Comparison of ENCODE assay signal across 16 cellular contexts in genomic region chr7:128359939-128360338, GRCh38. TPM values are rescaled to one million over a fixed set of nuclear protein-coding genes. Genes with fewer than 3 reads are reported as not detected.
DNase-seq lines count a peak whose midpoint lies in the region; ATAC-seq and TF ChIP-seq lines count a peak whose summit lies in the region.
"Had no signal": no experiment of that assay in that cellular context is flagged by ENCODE, and none has a peak within 500 bp of the region (broad histone marks: within the 10 kb centered on the region; RNA-seq: fewer than 3 reads in every experiment).

No MANE protein-coding gene starts in this region.

- intact Hi-C loops in A673 (cut with micrococcal nuclease; ENCODE audit: unreplicated experiment) (no loop called here), ovary (cut with DNase I) (no loop called here)

- H3K27ac ChIP-seq in A673 (ENCODE audit: low read depth, low read length, poor library complexity, severe bottlenecking) (peak overlapping the region; percentile 91), GM23338 (ENCODE audit: low read depth) (no peak overlapping the region), endodermal cell (ENCODE audit: low read depth, low read length) (no peak overlapping the region), neural cell (ENCODE audit: low read length) (no peak overlapping the region), ovary (no peak overlapping the region)
- H3K27ac ChIP-seq: cardiac muscle cell had no signal

- ATAC-seq in GM23338: no peak
- no peak for ATAC-seq in HG02623 (IDR thresholded peaks at IDR 0.05; ENCODE audit: unreplicated experiment)
- no peak for ATAC-seq in left lobe of liver
- ATAC-seq in HG02798 (IDR thresholded peaks at IDR 0.05; ENCODE audit: poor library complexity, unreplicated experiment): no peak

- CTCF ChIA-PET in A673 (lab: Charles Lee): no interaction called here

- WGBS in endodermal cell (ENCODE audit: insufficient coverage in 1 of 2, insufficient read length in 1 of 2), 2 experiments: 83 to 89% methylated on average over 1 to 4 of the region's 4 CpGs
- 68 to 85% (median 77%) methylated on average over 4 of the region's 4 CpGs for WGBS in ovary, 3 donors

- peaks cover 23% of the 10 kb centered on the region for H3K36me3 ChIP-seq in A673 (ENCODE audit: insufficient read depth, low read length, poor library complexity, severe bottlenecking)
- no peaks in the 10 kb centered on the region for H3K36me3 ChIP-seq in GM23338 (ENCODE audit: insufficient read depth)
- H3K36me3 ChIP-seq in endodermal cell (ENCODE audit: control insufficient read depth, insufficient read depth, low read length): no peaks in the 10 kb centered on the region
- H3K36me3 ChIP-seq in neural cell (ENCODE audit: insufficient read depth, low read length): no peaks in the 10 kb centered on the region
- H3K36me3 ChIP-seq in ovary: no peaks in the 10 kb centered on the region
- H3K36me3 ChIP-seq: cardiac muscle cell, esophagus muscularis mucosa, spleen had no signal

- H3K4me1 ChIP-seq in A673 (ENCODE audit: insufficient read depth, low read length, poor library complexity, severe bottlenecking) (peaks cover 32% of the 10 kb centered on the region), GM23338 (ENCODE audit: insufficient read depth) (peaks cover 5% of the 10 kb centered on the region), endodermal cell (ENCODE audit: control insufficient read depth, insufficient read depth, low read length) (no peaks in the 10 kb centered on the region), ovary (ENCODE audit: insufficient read depth) (peaks cover 1% of the 10 kb centered on the region)

- TF ChIP-seq CTCF in A673 (conservative IDR thresholded peaks at IDR 0.05; ENCODE audit: low read depth, low read length): no peak
- TF ChIP-seq CTCF in GM23338 (conservative IDR thresholded peaks at IDR 0.05; ENCODE audit: low read depth in 2 of 2): no peak
- TF ChIP-seq CTCF in endodermal cell (conservative IDR thresholded peaks at IDR 0.05): no peak
- TF ChIP-seq CTCF in neural cell (IDR thresholded peaks at IDR 0.05; ENCODE audit: poor library complexity, severe bottlenecking): no peak
- TF ChIP-seq CTCF in ovary (IDR thresholded peaks at IDR 0.05): no peak

- no peaks in the 10 kb centered on the region for H3K27me3 ChIP-seq in A673 (replicated peaks; ENCODE audit: insufficient read depth, low read depth, low read length, poor library complexity)
- peaks cover 85% of the 10 kb centered on the region for H3K27me3 ChIP-seq in GM23338 (ENCODE audit: insufficient read depth)
- peaks cover 91% of the 10 kb centered on the region for H3K27me3 ChIP-seq in endodermal cell (ENCODE audit: control insufficient read depth, insufficient read depth, low read length, poor library complexity, severe bottlenecking)
- peaks cover 27% of the 10 kb centered on the region for H3K27me3 ChIP-seq in neural cell (ENCODE audit: insufficient read depth, low read depth, low read length)
- H3K27me3 ChIP-seq in ovary: no peaks in the 10 kb centered on the region

- H3K9me3 ChIP-seq in A673 (ENCODE audit: low read depth, low read length, poor library complexity, severe bottlenecking): no peaks in the 10 kb centered on the region
- no peaks in the 10 kb centered on the region for H3K9me3 ChIP-seq in endodermal cell (ENCODE audit: control insufficient read depth, low read length)
- no peaks in the 10 kb centered on the region for H3K9me3 ChIP-seq in neural cell (ENCODE audit: low read length)
- no peaks in the 10 kb centered on the region for H3K9me3 ChIP-seq in ovary
- H3K9me3 ChIP-seq: esophagus muscularis mucosa, spleen had no signal

- BruUV-seq in A673 (replicated peaks; lab: Mats Ljungman, UMichigan): no TSS peak

- H3K9me2 ChIP-seq in GM23338 (ENCODE audit: insufficient read depth) (no peaks in the 10 kb centered on the region), neural cell (ENCODE audit: insufficient read depth, low read length) (no peaks in the 10 kb centered on the region)

- H3K27me3 Mint-ChIP-seq in GM23338 (ENCODE audit: insufficient read depth, low read depth, poor library complexity): peaks cover 61% of the 10 kb centered on the region
- H3K27me3 Mint-ChIP-seq in endodermal cell (ENCODE audit: insufficient read depth): peaks cover 94% of the 10 kb centered on the region

- TF ChIP-seq EP300 in neural cell (conservative IDR thresholded peaks at IDR 0.05; ENCODE audit: poor library complexity, severe bottlenecking) (no peak), ovary (IDR thresholded peaks at IDR 0.05) (no peak)

- DNase-seq in A673 (ENCODE audit: low spot score): no peak
- DNase-seq in GM23338 (ENCODE audit: low spot score): no peak
- DNase-seq in endodermal cell: no peak
- DNase-seq in ovary: no peak
- no peak for DNase-seq in left lobe of liver (ENCODE audit: low spot score)
- DNase-seq: activated effector memory CD4-positive, alpha-beta T cell treated with anti-CD3 and anti-CD28 coated beads, Interleukin-2, amount 50 U/mL, for 16 hours; NCI-H2081 treated with DMSO at 0.1 percent for 48 hours; NCI-H524 treated with DMSO at 0.1 percent for 48 hours; spleen had no signal

- H3K79me2 ChIP-seq in GM23338 (replicated peaks; ENCODE audit: insufficient read depth): no peaks in the 10 kb centered on the region
- no peaks in the 10 kb centered on the region for H3K79me2 ChIP-seq in neural cell (replicated peaks; ENCODE audit: insufficient read depth, low read length)

- H3K36me3 Mint-ChIP-seq in GM23338 (ENCODE audit: low read depth): no peaks in the 10 kb centered on the region; the same call in 2 of the 3 replicates
- H3K36me3 Mint-ChIP-seq in endodermal cell (ENCODE audit: low read depth): no peaks in the 10 kb centered on the region
- H3K36me3 Mint-ChIP-seq: CD8-positive, alpha-beta T cell had no signal

- H3K4me3 Mint-ChIP-seq in GM23338 (peak overlapping the region; percentile 82; the same call in 2 of the 3 replicates), endodermal cell (peak overlapping the region; percentile 54)

- H2AFZ ChIP-seq in GM23338: peak overlapping the region; percentile 91
- no peak overlapping the region for H2AFZ ChIP-seq in neural cell (ENCODE audit: low read depth, low read length)

- H3K9me3 Mint-ChIP-seq in GM23338 (no peaks in the 10 kb centered on the region; the same call in 2 of the 3 replicates), endodermal cell (no peaks in the 10 kb centered on the region)
- H3K9me3 Mint-ChIP-seq: CD8-positive, alpha-beta T cell had no signal

- POLR2A ChIA-PET in A673 (lab: Charles Lee; ENCODE audit: low non-redundant PET): no interaction called here

- H3K4me1 Mint-ChIP-seq in GM23338: peaks cover 21% of the 10 kb centered on the region
- no peaks in the 10 kb centered on the region for H3K4me1 Mint-ChIP-seq in endodermal cell

- H3K27ac Mint-ChIP-seq in GM23338 (no peak overlapping the region), endodermal cell (no peak overlapping the region)
- H3K27ac Mint-ChIP-seq: CD8-positive, alpha-beta T cell had no signal

- H3K9ac ChIP-seq in endodermal cell (ENCODE audit: extremely low read depth, low read length, poor library complexity, severe bottlenecking): no peak overlapping the region
- peak overlapping the region; percentile 86 for H3K9ac ChIP-seq in neural cell (ENCODE audit: low read length)

- H3K4me2 ChIP-seq in GM23338: peak overlapping the region; percentile 95; the same call in 1 of the 2 replicates
- H3K4me2 ChIP-seq in neural cell (ENCODE audit: low read length): peak overlapping the region; percentile 55

- no peak for TF ChIP-seq RAD21 in neural cell (conservative IDR thresholded peaks at IDR 0.05)

- H3K4me3 ChIP-seq in A673 (ENCODE audit: low read depth, low read length, poor library complexity, severe bottlenecking): peak overlapping the region; percentile 81
- peak overlapping the region; percentile 70 for H3K4me3 ChIP-seq in GM23338
- H3K4me3 ChIP-seq in endodermal cell (ENCODE audit: low read length): no peak overlapping the region
- H3K4me3 ChIP-seq in neural cell (ENCODE audit: low read length): peak overlapping the region; percentile 92
- H3K4me3 ChIP-seq in ovary: no peak overlapping the region

- H4K20me1 ChIP-seq in GM23338 (replicated peaks; ENCODE audit: insufficient read depth) (0 out of 2 replicates have a peak, but pooled peaks cover 4% of the 10 kb centered on the region), neural cell (ENCODE audit: insufficient read depth) (no peaks in the 10 kb centered on the region)

- no peak for TF ChIP-seq POLR2A in ovary (IDR thresholded peaks at IDR 0.05)

- H3F3A ChIP-seq in GM23338 (replicated peaks; ENCODE audit: low read depth): no peaks in the 10 kb centered on the region; the same call in none of the 2 replicates
- no peaks in the 10 kb centered on the region for H3F3A ChIP-seq in neural cell (ENCODE audit: insufficient read depth, low read length, poor library complexity, severe bottlenecking)

TF ChIP-seq in neural cell, 6 proteins besides CTCF, POLR2A, EP300 and RAD21 (continues in another document):
- no peak for TF ChIP-seq TAF1 (IDR thresholded peaks at IDR 0.05; ENCODE audit: low read depth)

RNA-seq across cellular contexts. Expression of gene PRRT4, which starts 1.6 kb away (rescaled TPM):
- 38.8 and 42.4 TPM in 2 replicates for total RNA-seq in A673 (2021)
- 0.56 and 1.0 TPM in 2 replicates for total RNA-seq in GM23338 (2014; rRNA removed; shearing (Covaris generic))
- 0.47 and 0.55 TPM in 2 replicates for polyA plus RNA-seq in GM23338 (2016; fragmentation: Nextera tagmentation; extraction: Ambion mirVana)
- total RNA-seq in endodermal cell: under 1 TPM in 1 of 2 donors, not detected in 1; 0.18 TPM
- 0.93 TPM for polyA plus RNA-seq in endodermal cell (2013, experiment 1 of 2)
- polyA plus RNA-seq in endodermal cell (2013, experiment 2 of 2): 0.79 TPM
- polyA plus RNA-seq in neural cell: 32.5 and 34.4 TPM in 2 replicates
- 17.2 and 22.4 TPM in 2 replicates for polyA minus RNA-seq in neural cell
- total RNA-seq in ovary: 1 to 10 TPM in 3 of 7 donors, under 1 TPM in 4; 0.11 to 1.1 (median 0.74) TPM
- polyA plus RNA-seq in ovary: 1 to 10 TPM in 1 of 2 donors, under 1 TPM in 1; 0.17 to 1.2 TPM
- total RNA-seq in left lobe of liver: not detected
- total RNA-seq: T-helper 1 cell treated with Interleukin-12 subunit alpha and Interleukin-12 subunit beta and Interleukin-4 antibody, amounts not matched to agents 30 ng/mL and 1 ng/mL, for 36 hours had no signal

RNA-seq across cellular contexts. Expression of gene RBM28, which starts 16.2 kb away (rescaled TPM):
- 95.7 and 100 TPM in 2 replicates for total RNA-seq in A673 (2021)
- total RNA-seq in GM23338 (2014; rRNA removed; shearing (Covaris generic)): 24.3 and 29.2 TPM in 2 replicates
- 83.8 and 87.5 TPM in 2 replicates for polyA plus RNA-seq in GM23338 (2016; fragmentation: Nextera tagmentation; extraction: Ambion mirVana)
- total RNA-seq in endodermal cell: 10 to 100 TPM; 60.1 to 60.9 TPM
- polyA plus RNA-seq in endodermal cell (2013, experiment 1 of 2): 45.1 TPM
- polyA plus RNA-seq in endodermal cell (2013, experiment 2 of 2): 37.1 TPM
- 18.9 and 33.8 TPM in 2 replicates for polyA plus RNA-seq in neural cell
- polyA minus RNA-seq in neural cell: 30.7 and 35.9 TPM in 2 replicates
- total RNA-seq in ovary: 10 to 100 TPM; 18.5 to 50.8 (median 35.1) TPM
- 10 to 100 TPM; 13.6 to 28.7 TPM for polyA plus RNA-seq in ovary
- 13.5 TPM for total RNA-seq in left lobe of liver

RNA-seq across cellular contexts. Expression of gene IMPDH1, which starts 49.8 kb away (rescaled TPM):
- total RNA-seq in A673 (2021) (74.4 and 92.6 TPM in 2 replicates), endodermal cell (10 to 100 TPM; 13.4 to 16.5 TPM), ovary (10 to 100 TPM; 10.3 to 66.9 (median 41.4) TPM), left lobe of liver (3.5 TPM)
- 35.8 and 48.3 TPM in 2 replicates for total RNA-seq in GM23338 (2014; rRNA removed; shearing (Covaris generic))
- polyA plus RNA-seq in GM23338 (2016; fragmentation: Nextera tagmentation; extraction: Ambion mirVana) (15.3 and 16.4 TPM in 2 replicates), neural cell (49.5 and 49.7 TPM in 2 replicates), ovary (10 to 100 TPM; 16.5 to 23.3 TPM)
- polyA plus RNA-seq in endodermal cell (2013, experiment 1 of 2): 29.3 TPM
- 25.0 TPM for polyA plus RNA-seq in endodermal cell (2013, experiment 2 of 2)
- 37.3 and 38.7 TPM in 2 replicates for polyA minus RNA-seq in neural cell

Comparison
In these comparisons a context has a peak if more than half of its experiments do, and no peak if none do; other contexts are left out.
1. H3K4me3 ChIP-seq: peak in A673 (single experiment), GM23338 (single experiment) and neural cell (single experiment); none in endodermal cell (single experiment) and ovary (single experiment).
2. RNA of gene PRRT4, which starts 1.6 kb away (total RNA-seq): 38.8 to 42.4 TPM in A673; 0.11 to 1.1 TPM in ovary, 0.56 to 1.0 TPM in GM23338, 0.18 TPM in endodermal cell and not detected in left lobe of liver (single experiment); every median in the first group is over 10 times any median in the second.